Comparison of ENCODE assay signal across 1 cellular context in the genomic region with DNA sequence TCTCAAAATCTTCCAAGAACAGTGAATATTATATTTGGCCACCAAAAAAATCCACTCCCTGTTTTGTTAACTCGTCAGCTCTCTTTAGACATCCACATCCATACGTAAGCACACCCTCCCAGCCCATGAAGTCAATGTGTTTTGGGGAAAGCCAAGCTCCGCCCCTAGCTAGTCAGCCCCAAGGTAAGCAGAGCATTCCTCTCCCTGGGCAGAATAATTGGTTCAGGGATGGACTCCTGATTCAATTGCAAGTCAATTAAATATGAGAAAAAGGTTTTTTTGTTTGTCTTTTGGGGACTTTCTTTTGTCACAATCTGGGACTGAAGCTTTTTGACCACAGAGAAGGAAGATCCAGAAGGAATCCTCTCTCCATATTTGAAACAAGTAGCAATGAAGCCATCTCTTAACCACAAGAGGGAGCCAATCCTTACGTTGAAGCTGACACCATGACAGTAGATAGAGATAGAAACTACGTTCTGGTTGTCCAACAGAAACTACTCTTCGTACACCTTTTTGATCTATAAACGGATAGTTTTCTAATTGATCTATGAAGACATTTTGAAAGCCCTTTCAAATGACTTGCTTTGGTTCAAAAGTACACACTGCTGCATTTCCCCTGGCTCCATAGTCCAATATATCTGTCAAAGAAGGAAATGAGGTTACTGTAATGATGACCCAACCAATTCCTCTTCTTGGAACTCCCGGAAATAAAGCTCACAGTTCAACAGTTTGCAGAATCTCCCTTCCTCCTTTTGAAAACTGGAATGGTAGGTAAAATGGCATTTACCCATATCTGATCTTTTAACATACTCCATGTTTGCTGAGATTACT.
TF ChIP-seq lines count a peak whose summit lies in the region.

No MANE protein-coding gene starts in this region.

TF ChIP-seq in GM12878, 131 proteins besides CTCF, POLR2A, EP300 and RAD21 (continued from another document):
- TF ChIP-seq, protein P1, sequence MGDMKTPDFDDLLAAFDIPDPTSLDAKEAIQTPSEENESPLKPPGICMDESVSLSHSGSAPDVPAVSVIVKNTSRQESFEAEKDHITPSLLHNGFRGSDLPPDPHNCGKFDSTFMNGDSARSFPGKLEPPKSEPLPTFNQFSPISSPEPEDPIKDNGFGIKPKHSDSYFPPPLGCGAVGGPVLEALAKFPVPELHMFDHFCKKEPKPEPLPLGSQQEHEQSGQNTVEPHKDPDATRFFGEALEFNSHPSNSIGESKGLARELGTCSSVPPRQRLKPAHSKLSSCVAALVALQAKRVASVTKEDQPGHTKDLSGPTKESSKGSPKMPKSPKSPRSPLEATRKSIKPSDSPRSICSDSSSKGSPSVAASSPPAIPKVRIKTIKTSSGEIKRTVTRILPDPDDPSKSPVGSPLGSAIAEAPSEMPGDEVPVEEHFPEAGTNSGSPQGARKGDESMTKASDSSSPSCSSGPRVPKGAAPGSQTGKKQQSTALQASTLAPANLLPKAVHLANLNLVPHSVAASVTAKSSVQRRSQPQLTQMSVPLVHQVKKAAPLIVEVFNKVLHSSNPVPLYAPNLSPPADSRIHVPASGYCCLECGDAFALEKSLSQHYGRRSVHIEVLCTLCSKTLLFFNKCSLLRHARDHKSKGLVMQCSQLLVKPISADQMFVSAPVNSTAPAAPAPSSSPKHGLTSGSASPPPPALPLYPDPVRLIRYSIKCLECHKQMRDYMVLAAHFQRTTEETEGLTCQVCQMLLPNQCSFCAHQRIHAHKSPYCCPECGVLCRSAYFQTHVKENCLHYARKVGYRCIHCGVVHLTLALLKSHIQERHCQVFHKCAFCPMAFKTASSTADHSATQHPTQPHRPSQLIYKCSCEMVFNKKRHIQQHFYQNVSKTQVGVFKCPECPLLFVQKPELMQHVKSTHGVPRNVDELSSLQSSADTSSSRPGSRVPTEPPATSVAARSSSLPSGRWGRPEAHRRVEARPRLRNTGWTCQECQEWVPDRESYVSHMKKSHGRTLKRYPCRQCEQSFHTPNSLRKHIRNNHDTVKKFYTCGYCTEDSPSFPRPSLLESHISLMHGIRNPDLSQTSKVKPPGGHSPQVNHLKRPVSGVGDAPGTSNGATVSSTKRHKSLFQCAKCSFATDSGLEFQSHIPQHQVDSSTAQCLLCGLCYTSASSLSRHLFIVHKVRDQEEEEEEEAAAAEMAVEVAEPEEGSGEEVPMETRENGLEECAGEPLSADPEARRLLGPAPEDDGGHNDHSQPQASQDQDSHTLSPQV (IDR thresholded peaks at IDR 0.05) = no peak
- TF ChIP-seq CBX5 (IDR thresholded peaks at IDR 0.05; ENCODE audit: low read depth) (no peak), HDAC2 (IDR thresholded peaks at IDR 0.05) (no peak), SP1 (IDR thresholded peaks at IDR 0.05; ENCODE audit: low read depth, low read length) (no peak), KAT2A (conservative IDR thresholded peaks at IDR 0.05; ENCODE audit: control insufficient read depth, low read depth, low read length) (no peak), SMC3 (IDR thresholded peaks at IDR 0.05; ENCODE audit: borderline replicate concordance, low read length) (peak; percentile 11; the same call in 1 of the 2 replicates), SIN3A (IDR thresholded peaks at IDR 0.05; ENCODE audit: low read depth, low read length) (no peak)
- TF ChIP-seq, protein P2, sequence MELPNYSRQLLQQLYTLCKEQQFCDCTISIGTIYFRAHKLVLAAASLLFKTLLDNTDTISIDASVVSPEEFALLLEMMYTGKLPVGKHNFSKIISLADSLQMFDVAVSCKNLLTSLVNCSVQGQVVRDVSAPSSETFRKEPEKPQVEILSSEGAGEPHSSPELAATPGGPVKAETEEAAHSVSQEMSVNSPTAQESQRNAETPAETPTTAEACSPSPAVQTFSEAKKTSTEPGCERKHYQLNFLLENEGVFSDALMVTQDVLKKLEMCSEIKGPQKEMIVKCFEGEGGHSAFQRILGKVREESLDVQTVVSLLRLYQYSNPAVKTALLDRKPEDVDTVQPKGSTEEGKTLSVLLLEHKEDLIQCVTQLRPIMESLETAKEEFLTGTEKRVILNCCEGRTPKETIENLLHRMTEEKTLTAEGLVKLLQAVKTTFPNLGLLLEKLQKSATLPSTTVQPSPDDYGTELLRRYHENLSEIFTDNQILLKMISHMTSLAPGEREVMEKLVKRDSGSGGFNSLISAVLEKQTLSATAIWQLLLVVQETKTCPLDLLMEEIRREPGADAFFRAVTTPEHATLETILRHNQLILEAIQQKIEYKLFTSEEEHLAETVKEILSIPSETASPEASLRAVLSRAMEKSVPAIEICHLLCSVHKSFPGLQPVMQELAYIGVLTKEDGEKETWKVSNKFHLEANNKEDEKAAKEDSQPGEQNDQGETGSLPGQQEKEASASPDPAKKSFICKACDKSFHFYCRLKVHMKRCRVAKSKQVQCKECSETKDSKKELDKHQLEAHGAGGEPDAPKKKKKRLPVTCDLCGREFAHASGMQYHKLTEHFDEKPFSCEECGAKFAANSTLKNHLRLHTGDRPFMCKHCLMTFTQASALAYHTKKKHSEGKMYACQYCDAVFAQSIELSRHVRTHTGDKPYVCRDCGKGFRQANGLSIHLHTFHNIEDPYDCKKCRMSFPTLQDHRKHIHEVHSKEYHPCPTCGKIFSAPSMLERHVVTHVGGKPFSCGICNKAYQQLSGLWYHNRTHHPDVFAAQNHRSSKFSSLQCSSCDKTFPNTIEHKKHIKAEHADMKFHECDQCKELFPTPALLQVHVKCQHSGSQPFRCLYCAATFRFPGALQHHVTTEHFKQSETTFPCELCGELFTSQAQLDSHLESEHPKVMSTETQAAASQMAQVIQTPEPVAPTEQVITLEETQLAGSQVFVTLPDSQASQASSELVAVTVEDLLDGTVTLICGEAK (IDR thresholded peaks at IDR 0.05; ENCODE audit: borderline replicate concordance) = no peak
